Comparison of ENCODE assay signal across 25 cellular contexts in genomic region chr10:93871805-93872204, GRCh38.
"Had no signal": no experiment of that assay in that cellular context is flagged by ENCODE, and none has a peak within 500 bp of the region (broad histone marks: within the 10 kb centered on the region; RNA-seq: fewer than 3 reads in every experiment).

No MANE protein-coding gene starts in this region.

- H3K9me3 ChIP-seq: SJSA1 had no signal

- ATAC-seq: activated CD8-positive, alpha-beta T cell treated with anti-CD3 and anti-CD28 coated beads, Interleukin-2, amount 10 ng/mL, durations not matched to agents 7 days and 5 days; PC-3; WTC11 had no signal

- H3K4me1 Mint-ChIP-seq: activated naive CD4-positive, alpha-beta T cell treated with anti-CD3 and anti-CD28 coated beads, Interleukin-2, amount 50 U/mL, for 24 hours had no signal

- H3K27ac ChIP-seq: cardiac muscle cell, SJSA1 had no signal

- H3K36me3 Mint-ChIP-seq: activated naive CD4-positive, alpha-beta T cell treated with anti-CD3 and anti-CD28 coated beads, Interleukin-2, amount 50 U/mL, for 24 hours; brain; WTC11 had no signal

- H3K4me3 Mint-ChIP-seq: activated CD8-positive, alpha-beta T cell treated with anti-CD3 and anti-CD28 coated beads, Interleukin-2, amount 10 ng/mL, durations not matched to agents 7 days and 5 days; activated naive CD4-positive, alpha-beta T cell treated with anti-CD3 and anti-CD28 coated beads, Interleukin-2, amount 50 U/mL, for 24 hours; activated T-cell treated with anti-CD3 and anti-CD28 coated beads, Interleukin-2, amount 50 U/mL, for 24 hours; activated T-helper 1 cell treated with anti-CD3 and anti-CD28 coated beads, Interleukin-12 subunit alpha, Interleukin-12 subunit beta, Interleukin-2, Interleukin-4 antibody, amounts not matched to agents 30 ng/mL and 10 ng/mL and 1 ng/mL, durations not matched to agents 14 hours and 24 hours and 36 hours; T-helper 1 cell treated with Interleukin-12 subunit alpha and Interleukin-12 subunit beta and Interleukin-4 antibody, amounts not matched to agents 30 μg/mL and 1 μg/mL, for 36 hours; WTC11 had no signal

- H3K27me3 ChIP-seq: cardiac muscle cell, SJSA1 had no signal

- H3K27ac Mint-ChIP-seq: activated CD8-positive, alpha-beta T cell treated with anti-CD3 and anti-CD28 coated beads, Interleukin-2, amount 10 ng/mL, durations not matched to agents 7 days and 5 days; activated naive CD4-positive, alpha-beta T cell treated with anti-CD3 and anti-CD28 coated beads, Interleukin-2, amount 50 U/mL, for 24 hours; activated T-cell treated with anti-CD3 and anti-CD28 coated beads, Interleukin-2, amount 50 U/mL, for 24 hours; activated T-helper 1 cell treated with anti-CD3 and anti-CD28 coated beads, Interleukin-12 subunit alpha, Interleukin-12 subunit beta, Interleukin-2, Interleukin-4 antibody, amounts not matched to agents 30 ng/mL and 10 ng/mL and 1 ng/mL, durations not matched to agents 14 hours and 24 hours and 36 hours; T-helper 1 cell treated with Interleukin-12 subunit alpha and Interleukin-12 subunit beta and Interleukin-4 antibody, amounts not matched to agents 30 μg/mL and 1 μg/mL, for 36 hours; WTC11 had no signal

- DNase-seq: activated CD4-positive, alpha-beta T cell treated with anti-CD3 and anti-CD28 coated beads for 48 hours; activated CD4-positive, alpha-beta T cell treated with anti-CD3 and anti-CD28 coated beads, Interleukin-2, amount 50 U/mL, for 4 hours; activated CD4-positive, CD25-positive, alpha-beta regulatory T cell treated with anti-CD3 and anti-CD28 coated beads, Interleukin-2, amount 50 U/mL, for 72 hours; activated CD8-positive, alpha-beta T cell treated with anti-CD3 and anti-CD28 coated beads, Interleukin-2, amount 10 ng/mL, durations not matched to agents 7 days and 5 days; activated effector memory CD4-positive, alpha-beta T cell treated with Interleukin-2 at 50 U/mL for 16 hours; activated naive CD4-positive, alpha-beta T cell; activated T-cell treated with anti-CD3 and anti-CD28 coated beads, Interleukin-2, amount 50 U/mL, for 24 hours; amniotic stem cell; Kasumi-1; KBM-7; NCI-H1436 treated with DMSO at 0.1 percent for 48 hours; NCI-H187; NCI-H2081; NCI-H526; PC-3; SHP77 had no signal

- H3K9me3 Mint-ChIP-seq: activated naive CD4-positive, alpha-beta T cell treated with anti-CD3 and anti-CD28 coated beads, Interleukin-2, amount 50 U/mL, for 24 hours; activated T-cell treated with anti-CD3 and anti-CD28 coated beads, Interleukin-2, amount 50 U/mL, for 24 hours; activated T-helper 1 cell treated with anti-CD3 and anti-CD28 coated beads, Interleukin-12 subunit alpha, Interleukin-12 subunit beta, Interleukin-2, Interleukin-4 antibody, amounts not matched to agents 30 ng/mL and 10 ng/mL and 1 ng/mL, durations not matched to agents 14 hours and 24 hours and 36 hours; T-helper 1 cell treated with Interleukin-12 subunit alpha and Interleukin-12 subunit beta and Interleukin-4 antibody, amounts not matched to agents 30 μg/mL and 1 μg/mL, for 36 hours; WTC11 had no signal

- H3K36me3 ChIP-seq: cardiac muscle cell, SJSA1 had no signal

- H3K4me3 ChIP-seq: cardiac muscle cell, SJSA1 had no signal

- FAIRE-seq: astrocyte, RCC 7860 had no signal
